In genomic region chr11:61480936-61481335, GRCh38 we compare ENCODE assay signal across 1 cellular context.
TF ChIP-seq lines count a peak whose summit lies in the region.

No MANE protein-coding gene starts in this region.

TF ChIP-seq in GM23338, 12 proteins besides CTCF, POLR2A, EP300 and RAD21 (continued from another document):
- TF ChIP-seq, protein P1, sequence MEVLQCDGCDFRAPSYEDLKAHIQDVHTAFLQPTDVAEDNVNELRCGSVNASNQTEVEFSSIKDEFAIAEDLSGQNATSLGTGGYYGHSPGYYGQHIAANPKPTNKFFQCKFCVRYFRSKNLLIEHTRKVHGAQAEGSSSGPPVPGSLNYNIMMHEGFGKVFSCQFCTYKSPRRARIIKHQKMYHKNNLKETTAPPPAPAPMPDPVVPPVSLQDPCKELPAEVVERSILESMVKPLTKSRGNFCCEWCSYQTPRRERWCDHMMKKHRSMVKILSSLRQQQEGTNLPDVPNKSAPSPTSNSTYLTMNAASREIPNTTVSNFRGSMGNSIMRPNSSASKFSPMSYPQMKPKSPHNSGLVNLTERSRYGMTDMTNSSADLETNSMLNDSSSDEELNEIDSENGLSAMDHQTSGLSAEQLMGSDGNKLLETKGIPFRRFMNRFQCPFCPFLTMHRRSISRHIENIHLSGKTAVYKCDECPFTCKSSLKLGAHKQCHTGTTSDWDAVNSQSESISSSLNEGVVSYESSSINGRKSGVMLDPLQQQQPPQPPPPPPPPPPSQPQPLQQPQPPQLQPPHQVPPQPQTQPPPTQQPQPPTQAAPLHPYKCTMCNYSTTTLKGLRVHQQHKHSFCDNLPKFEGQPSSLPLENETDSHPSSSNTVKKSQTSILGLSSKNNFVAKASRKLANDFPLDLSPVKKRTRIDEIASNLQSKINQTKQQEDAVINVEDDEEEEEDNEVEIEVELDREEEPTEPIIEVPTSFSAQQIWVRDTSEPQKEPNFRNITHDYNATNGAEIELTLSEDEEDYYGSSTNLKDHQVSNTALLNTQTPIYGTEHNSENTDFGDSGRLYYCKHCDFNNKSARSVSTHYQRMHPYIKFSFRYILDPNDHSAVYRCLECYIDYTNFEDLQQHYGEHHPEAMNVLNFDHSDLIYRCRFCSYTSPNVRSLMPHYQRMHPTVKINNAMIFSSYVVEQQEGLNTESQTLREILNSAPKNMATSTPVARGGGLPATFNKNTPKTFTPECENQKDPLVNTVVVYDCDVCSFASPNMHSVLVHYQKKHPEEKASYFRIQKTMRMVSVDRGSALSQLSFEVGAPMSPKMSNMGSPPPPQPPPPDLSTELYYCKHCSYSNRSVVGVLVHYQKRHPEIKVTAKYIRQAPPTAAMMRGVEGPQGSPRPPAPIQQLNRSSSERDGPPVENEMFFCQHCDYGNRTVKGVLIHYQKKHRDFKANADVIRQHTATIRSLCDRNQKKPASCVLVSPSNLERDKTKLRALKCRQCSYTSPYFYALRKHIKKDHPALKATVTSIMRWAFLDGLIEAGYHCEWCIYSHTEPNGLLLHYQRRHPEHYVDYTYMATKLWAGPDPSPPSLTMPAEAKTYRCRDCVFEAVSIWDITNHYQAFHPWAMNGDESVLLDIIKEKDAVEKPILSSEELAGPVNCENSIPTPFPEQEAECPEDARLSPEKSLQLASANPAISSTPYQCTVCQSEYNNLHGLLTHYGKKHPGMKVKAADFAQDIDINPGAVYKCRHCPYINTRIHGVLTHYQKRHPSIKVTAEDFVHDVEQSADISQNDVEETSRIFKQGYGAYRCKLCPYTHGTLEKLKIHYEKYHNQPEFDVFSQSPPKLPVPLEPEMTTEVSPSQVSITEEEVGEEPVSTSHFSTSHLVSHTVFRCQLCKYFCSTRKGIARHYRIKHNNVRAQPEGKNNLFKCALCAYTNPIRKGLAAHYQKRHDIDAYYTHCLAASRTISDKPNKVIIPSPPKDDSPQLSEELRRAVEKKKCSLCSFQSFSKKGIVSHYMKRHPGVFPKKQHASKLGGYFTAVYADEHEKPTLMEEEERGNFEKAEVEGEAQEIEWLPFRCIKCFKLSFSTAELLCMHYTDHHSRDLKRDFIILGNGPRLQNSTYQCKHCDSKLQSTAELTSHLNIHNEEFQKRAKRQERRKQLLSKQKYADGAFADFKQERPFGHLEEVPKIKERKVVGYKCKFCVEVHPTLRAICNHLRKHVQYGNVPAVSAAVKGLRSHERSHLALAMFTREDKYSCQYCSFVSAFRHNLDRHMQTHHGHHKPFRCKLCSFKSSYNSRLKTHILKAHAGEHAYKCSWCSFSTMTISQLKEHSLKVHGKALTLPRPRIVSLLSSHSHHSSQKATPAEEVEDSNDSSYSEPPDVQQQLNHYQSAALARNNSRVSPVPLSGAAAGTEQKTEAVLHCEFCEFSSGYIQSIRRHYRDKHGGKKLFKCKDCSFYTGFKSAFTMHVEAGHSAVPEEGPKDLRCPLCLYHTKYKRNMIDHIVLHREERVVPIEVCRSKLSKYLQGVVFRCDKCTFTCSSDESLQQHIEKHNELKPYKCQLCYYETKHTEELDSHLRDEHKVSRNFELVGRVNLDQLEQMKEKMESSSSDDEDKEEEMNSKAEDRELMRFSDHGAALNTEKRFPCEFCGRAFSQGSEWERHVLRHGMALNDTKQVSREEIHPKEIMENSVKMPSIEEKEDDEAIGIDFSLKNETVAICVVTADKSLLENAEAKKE (CRISPR knock-in tag; IDR thresholded peaks at IDR 0.05): no peak
- TF ChIP-seq JUNB (IDR thresholded peaks at IDR 0.05; ENCODE audit: unreplicated experiment) (no peak), POLR2AphosphoS5 (IDR thresholded peaks at IDR 0.05; ENCODE audit: low read depth) (no peak), ZNF331 (CRISPR knock-in tag; IDR thresholded peaks at IDR 0.05; ENCODE audit: low read depth) (no peak), CREB1 (CRISPR knock-in tag; IDR thresholded peaks at IDR 0.05; ENCODE audit: low read depth) (no peak)
